Comparison of ENCODE assay signal across 12 cellular contexts in the genomic region with DNA sequence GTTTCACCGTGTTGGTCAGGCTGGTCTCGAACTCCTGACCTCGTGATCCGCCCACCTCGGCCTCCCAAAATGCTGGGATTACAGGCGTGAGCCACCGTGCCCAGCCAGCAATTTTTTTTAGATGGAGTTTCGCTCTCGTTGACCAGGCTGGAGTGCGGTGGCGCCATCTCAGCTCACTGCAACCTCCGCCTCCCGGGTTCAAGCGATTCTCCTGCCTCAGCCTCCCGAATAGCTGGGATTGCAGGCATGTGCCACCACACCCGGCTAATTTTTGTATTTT. TPM values are rescaled to one million over a fixed set of nuclear protein-coding genes. Genes with fewer than 3 reads are reported as not detected.
DNase-seq lines count a peak whose midpoint lies in the region; ATAC-seq, FAIRE-seq and TF ChIP-seq lines count a peak whose summit lies in the region.
"Not testable (repeated sequence)": the region's sequence is repeated elsewhere in the genome, so short reads cannot be mapped to it uniquely, and the experiment has no call there.
"Had no signal": no experiment of that assay in that cellular context is flagged by ENCODE, and none has a peak within 500 bp of the region (broad histone marks: within the 10 kb centered on the region; RNA-seq: fewer than 3 reads in every experiment).

No MANE protein-coding gene starts in this region.

- not testable (repeated sequence) for H3K27ac Mint-ChIP-seq in CD4-positive, alpha-beta T cell; T-helper 2 cell treated with Interferon-gamma antibody and Interleukin-4, amounts not matched to agents 5 μg/mL and 100 μg/mL, for 36 hours
- H3K27ac Mint-ChIP-seq in activated T-helper 1 cell treated with anti-CD3 and anti-CD28 coated beads, Interleukin-12 subunit alpha, Interleukin-12 subunit beta, Interleukin-2, Interleukin-4 antibody, amounts not matched to agents 30 ng/mL and 10 ng/mL and 1 ng/mL, durations not matched to agents 14 hours and 24 hours and 36 hours, result peak overlapping the region; percentile 40
- peak overlapping the region; percentile 99 for H3K27ac Mint-ChIP-seq in osteocyte (ENCODE audit: unreplicated experiment)

- not testable (repeated sequence) for BruUV-seq in GM12878 (replicated peaks; lab: Mats Ljungman, UMichigan)

- not testable (repeated sequence) for FAIRE-seq in GM12878 (lab: Jason Lieb, UNC)

- DNase-seq in CD4-positive, alpha-beta T cell; T-helper 2 cell treated with Interferon-gamma antibody and Interleukin-4, amounts not matched to agents 5 μg/mL and 100 μg/mL, for 36 hours (ENCODE audit: low spot score); activated T-helper 1 cell treated with anti-CD3 and anti-CD28 coated beads, Interleukin-12 subunit alpha, Interleukin-12 subunit beta, Interleukin-2, Interleukin-4 antibody, amounts not matched to agents 30 ng/mL and 10 ng/mL and 1 ng/mL, durations not matched to agents 14 hours and 24 hours and 36 hours (ENCODE audit: low spot score); GM12878 (ENCODE audit: low read depth, low spot score); osteocyte (ENCODE audit: extremely low spot score, unreplicated experiment): not testable (repeated sequence)

- peaks cover 70% of the 10 kb centered on the region for H3K79me2 ChIP-seq in KMS-11 (ENCODE audit: insufficient read depth, low read depth)
- peaks cover 39% of the 10 kb centered on the region for H3K79me2 ChIP-seq in GM12878 (ENCODE audit: control insufficient read depth, insufficient read depth, low read length)

- not testable (repeated sequence) for H3K9me3 ChIP-seq in CD4-positive, alpha-beta T cell (ENCODE audit: control insufficient read depth, low read length); GM12878 (replicated peaks; ENCODE audit: control insufficient read depth, insufficient read depth, low read length); iPS-18a (ENCODE audit: control insufficient read depth, low read depth, low read length)

- H3K4me1 Mint-ChIP-seq in CD4-positive, alpha-beta T cell (ENCODE audit: low read depth), result peaks cover 26% of the 10 kb centered on the region
- H3K4me1 Mint-ChIP-seq in T-helper 2 cell treated with Interferon-gamma antibody and Interleukin-4, amounts not matched to agents 5 μg/mL and 100 μg/mL, for 36 hours (ENCODE audit: low read depth), result peaks cover 24% of the 10 kb centered on the region
- peaks cover 11% of the 10 kb centered on the region for H3K4me1 Mint-ChIP-seq in activated T-helper 1 cell treated with anti-CD3 and anti-CD28 coated beads, Interleukin-12 subunit alpha, Interleukin-12 subunit beta, Interleukin-2, Interleukin-4 antibody, amounts not matched to agents 30 ng/mL and 10 ng/mL and 1 ng/mL, durations not matched to agents 14 hours and 24 hours and 36 hours (ENCODE audit: low read depth)
- peaks cover 40% of the 10 kb centered on the region for H3K4me1 Mint-ChIP-seq in osteocyte (ENCODE audit: unreplicated experiment)

- H2AFZ ChIP-seq in KMS-11 (ENCODE audit: low read depth); GM12878 (ENCODE audit: control insufficient read depth, low read depth, low read length): not testable (repeated sequence)

- POLR2A ChIA-PET in CD4-positive, alpha-beta T cell (lab: Charles Lee), result interaction anchor here (0.9 kb wide), 1 partner anchor 184 kb away, joined by 3 read pairs; a partner anchor contains a TSS
- POLR2A ChIA-PET in GM12878 (lab: Charles Lee), result not testable (repeated sequence)

- TF ChIP-seq RAD21 in GM12878 (IDR thresholded peaks at IDR 0.05; ENCODE audit: insufficient read depth, low read depth, low read length), result not testable (repeated sequence)

- TF ChIP-seq CTCF in CD4-positive, alpha-beta T cell (IDR thresholded peaks at IDR 0.05); KMS-11 (conservative IDR thresholded peaks at IDR 0.05; ENCODE audit: low read depth, low read length); GM12878 (IDR thresholded peaks at IDR 0.05 in 2 of 3, conservative IDR thresholded peaks at IDR 0.05 in 1 of 3; ENCODE audit: control insufficient read depth in 2 of 3, extremely low read depth in 1 of 3, insufficient read depth in 1 of 3, low read depth in 3 of 3, low read length in 3 of 3); osteocyte (IDR thresholded peaks at IDR 0.05): not testable (repeated sequence)

- not testable (repeated sequence) for H3K27ac ChIP-seq in CD4-positive, alpha-beta T cell (ENCODE audit: low read depth, low read length); GM12878 (ENCODE audit: control insufficient read depth, insufficient read depth); iPS-18a (ENCODE audit: low read length)
- peak overlapping the region; percentile 99; the same call in 1 of the 2 replicates for H3K27ac ChIP-seq in KMS-11

- H3K27me3 Mint-ChIP-seq in CD4-positive, alpha-beta T cell; T-helper 2 cell treated with Interferon-gamma antibody and Interleukin-4, amounts not matched to agents 5 μg/mL and 100 μg/mL, for 36 hours (ENCODE audit: low read depth); activated T-helper 1 cell treated with anti-CD3 and anti-CD28 coated beads, Interleukin-12 subunit alpha, Interleukin-12 subunit beta, Interleukin-2, Interleukin-4 antibody, amounts not matched to agents 30 ng/mL and 10 ng/mL and 1 ng/mL, durations not matched to agents 14 hours and 24 hours and 36 hours (ENCODE audit: insufficient read depth); osteocyte (ENCODE audit: unreplicated experiment): not testable (repeated sequence)

- not testable (repeated sequence) for TF ChIP-seq POLR2A in GM12878 (IDR thresholded peaks at IDR 0.05; ENCODE audit: low read depth, low read length)

- SMC1A ChIA-PET in GM12878 (lab: Charles Lee; ENCODE audit: uncharacterized antibody, unreplicated experiment), result not testable (repeated sequence)

- not testable (repeated sequence) for H3K9ac ChIP-seq in KMS-11; GM12878 (ENCODE audit: control insufficient read depth, insufficient read depth, low read length); iPS-18a (ENCODE audit: low read length)

- not testable (repeated sequence) for H3K9me3 Mint-ChIP-seq in CD4-positive, alpha-beta T cell; T-helper 2 cell treated with Interferon-gamma antibody and Interleukin-4, amounts not matched to agents 5 μg/mL and 100 μg/mL, for 36 hours; activated T-helper 1 cell treated with anti-CD3 and anti-CD28 coated beads, Interleukin-12 subunit alpha, Interleukin-12 subunit beta, Interleukin-2, Interleukin-4 antibody, amounts not matched to agents 30 ng/mL and 10 ng/mL and 1 ng/mL, durations not matched to agents 14 hours and 24 hours and 36 hours; osteocyte (ENCODE audit: unreplicated experiment)

- H3K27me3 ChIP-seq in CD4-positive, alpha-beta T cell (ENCODE audit: control insufficient read depth, insufficient read depth, low read length); KMS-11 (ENCODE audit: insufficient read depth, low read depth); GM12878 (replicated peaks in 1 of 2; ENCODE audit: control insufficient read depth in 2 of 2, insufficient read depth in 2 of 2, low read length in 1 of 2); iPS-18a (ENCODE audit: control insufficient read depth, insufficient read depth, low read length): not testable (repeated sequence)

- not testable (repeated sequence) for TF ChIP-seq EP300 in GM12878 (IDR thresholded peaks at IDR 0.05; ENCODE audit: borderline replicate concordance in 1 of 2, control insufficient read depth in 1 of 2, low read depth in 2 of 2, low read length in 2 of 2)

- intact Hi-C loops in CD4-positive, alpha-beta T cell (cut with DNase I, micrococcal nuclease), result loop anchor here (5.0 to 10.0 kb wide), 3 partner anchors 46 to 1729 kb away; a partner anchor contains a TSS
- intact Hi-C loops in activated T-helper 1 cell treated with anti-CD3 and anti-CD28 coated beads, Interleukin-12 subunit alpha, Interleukin-12 subunit beta, Interleukin-2, Interleukin-4 antibody, amounts not matched to agents 30 ng/mL and 10 ng/mL and 1 ng/mL, durations not matched to agents 14 hours and 24 hours and 36 hours (cut with micrococcal nuclease), result loop anchor here (10.0 kb wide), 1 partner anchor 279 kb away; no protein-coding TSS in a partner anchor
- intact Hi-C loops in GM12878 (cut with micrococcal nuclease; ENCODE audit: unreplicated experiment), result loop anchor here (10.0 kb wide), 1 partner anchor 1759 kb away; a partner anchor contains a TSS

- RAD21 ChIA-PET in GM12878 (lab: Charles Lee; ENCODE audit: unreplicated experiment), result not testable (repeated sequence)

- H3K4me2 ChIP-seq in KMS-11, result peak overlapping the region; percentile 50; the same call in 1 of the 2 replicates
- not testable (repeated sequence) for H3K4me2 ChIP-seq in GM12878 (ENCODE audit: control insufficient read depth, insufficient read depth)

- peaks cover 30% of the 10 kb centered on the region for H4K20me1 ChIP-seq in KMS-11 (ENCODE audit: insufficient read depth)
- not testable (repeated sequence) for H4K20me1 ChIP-seq in GM12878 (ENCODE audit: control insufficient read depth, insufficient read depth)

- CTCF ChIA-PET in CD4-positive, alpha-beta T cell (lab: Charles Lee); GM12878 (lab: Yijun Ruan, JAX): not testable (repeated sequence)

- H3K4me3 Mint-ChIP-seq in CD4-positive, alpha-beta T cell, result peak overlapping the region; percentile 64
- H3K4me3 Mint-ChIP-seq in T-helper 2 cell treated with Interferon-gamma antibody and Interleukin-4, amounts not matched to agents 5 μg/mL and 100 μg/mL, for 36 hours, result peak overlapping the region; percentile 97
- peak overlapping the region; percentile 95 for H3K4me3 Mint-ChIP-seq in activated T-helper 1 cell treated with anti-CD3 and anti-CD28 coated beads, Interleukin-12 subunit alpha, Interleukin-12 subunit beta, Interleukin-2, Interleukin-4 antibody, amounts not matched to agents 30 ng/mL and 10 ng/mL and 1 ng/mL, durations not matched to agents 14 hours and 24 hours and 36 hours
- peak overlapping the region; percentile 95 for H3K4me3 Mint-ChIP-seq in osteocyte (ENCODE audit: unreplicated experiment)

- H3K36me3 Mint-ChIP-seq in CD4-positive, alpha-beta T cell (ENCODE audit: low read depth), result peaks cover 23% of the 10 kb centered on the region
- H3K36me3 Mint-ChIP-seq in T-helper 2 cell treated with Interferon-gamma antibody and Interleukin-4, amounts not matched to agents 5 μg/mL and 100 μg/mL, for 36 hours (ENCODE audit: low read depth), result peaks cover 15% of the 10 kb centered on the region
- H3K36me3 Mint-ChIP-seq in activated T-helper 1 cell treated with anti-CD3 and anti-CD28 coated beads, Interleukin-12 subunit alpha, Interleukin-12 subunit beta, Interleukin-2, Interleukin-4 antibody, amounts not matched to agents 30 ng/mL and 10 ng/mL and 1 ng/mL, durations not matched to agents 14 hours and 24 hours and 36 hours (ENCODE audit: low read depth), result not testable (repeated sequence)
- peaks cover 12% of the 10 kb centered on the region for H3K36me3 Mint-ChIP-seq in osteocyte (ENCODE audit: unreplicated experiment)

- 0 out of 2 replicates have a peak, but pooled peaks cover 10% of the 10 kb centered on the region for H3K36me3 ChIP-seq in KMS-11 (ENCODE audit: insufficient read depth)
- not testable (repeated sequence) for H3K36me3 ChIP-seq in GM12878 (ENCODE audit: control insufficient read depth in 2 of 2, insufficient read depth in 2 of 2, low read length in 1 of 2)
- H3K36me3 ChIP-seq in iPS-18a (ENCODE audit: control insufficient read depth, low read depth, low read length), result peaks cover 17% of the 10 kb centered on the region

- in situ Hi-C loops in GM12878 (cut with MboI), result loop anchor here (5.0 kb wide), 1 partner anchor 41 kb away; no protein-coding TSS in a partner anchor

- 99% methylated on average over 15 of the region's 16 CpGs for WGBS in GM12878 (ENCODE audit: insufficient coverage, insufficient replicate concordance, low lambda C conversion rate, missing lambda C conversion rate)

- H3K4me1 ChIP-seq in KMS-11 (ENCODE audit: low read depth, poor library complexity, severe bottlenecking), result peaks cover 60% of the 10 kb centered on the region
- not testable (repeated sequence) for H3K4me1 ChIP-seq in GM12878 (ENCODE audit: control insufficient read depth, insufficient read depth, low read length); iPS-18a (ENCODE audit: control insufficient read depth, low read depth, low read length)

- H3K4me3 ChIP-seq in KMS-11 (IDR thresholded peaks at IDR 0.05; ENCODE audit: insufficient read depth, low read depth, low read length), result not testable (repeated sequence)
- H3K4me3 ChIP-seq in GM12878 (0 out of 2 replicates have a peak overlapping the region, but pooled peaks have one; percentile 85), iPS-18a (ENCODE audit: low read length) (peak overlapping the region; percentile 94)

- ATAC-seq in CD4-positive, alpha-beta T cell (ENCODE audit: poor library complexity); GM12878: not testable (repeated sequence)

RNA-seq across cellular contexts. Expression of a gene that starts 2.0 kb away (rescaled TPM):
- 10 to 100 TPM; 39.6 to 40.0 TPM for total RNA-seq in CD4-positive, alpha-beta T cell
- total RNA-seq in activated T-helper 1 cell treated with anti-CD3 and anti-CD28 coated beads, Interleukin-12 subunit alpha, Interleukin-12 subunit beta, Interleukin-2, Interleukin-4 antibody, amounts not matched to agents 30 ng/mL and 10 ng/mL and 1 ng/mL, durations not matched to agents 14 hours and 24 hours and 36 hours, result 145 and 146 TPM in 2 replicates
- total RNA-seq in GM12878 (2013; cell fraction: nucleolus; rRNA removed), result 84.1 and 89.9 TPM in 2 replicates
- total RNA-seq in GM12878 (2014; rRNA removed), result 48.9 and 51.7 TPM in 2 replicates
- 52.3 and 54.7 TPM in 2 replicates for total RNA-seq in GM12878 (2014; rRNA removed; fragmentation: Illumina TruSeq; extraction: Trizol)
- 64.5 and 69.1 TPM in 2 replicates for total RNA-seq in GM12878 (2021)
- 22.2 TPM for polyA plus RNA-seq in GM12878 (2011; ENCODE audit: low read depth)
- 60.0 and 87.4 TPM in 2 replicates for polyA plus RNA-seq in GM12878 (2011; rRNA removed)
- 22.6 and 24.7 TPM in 2 replicates for polyA plus RNA-seq in GM12878 (2011; cell fraction: cytosol; rRNA removed)
- 50.1 and 56.8 TPM in 2 replicates for polyA plus RNA-seq in GM12878 (2011; cell fraction: nucleus; rRNA removed)
- polyA plus RNA-seq in GM12878 (2012), result 32.8 and 39.8 TPM in 2 replicates
- polyA plus RNA-seq in GM12878 (2014; fragmentation: Illumina TruSeq; extraction: Trizol), result 63.2 and 73.4 TPM in 2 replicates
- polyA plus RNA-seq in GM12878 (2014; fragmentation: Nextera tagmentation; extraction: Ambion mirVana), result 10 to 100 TPM; 11.9 to 14.8 TPM
- polyA plus RNA-seq in GM12878 (2014; rRNA removed), result 33.3 and 40.9 TPM in 2 replicates
- polyA plus RNA-seq in GM12878 (2016; fragmentation: Nextera tagmentation; extraction: Ambion mirVana), result 10 to 100 TPM; 54.7 to 66.3 TPM
- polyA minus RNA-seq in GM12878 (2011; rRNA and poly(A)+ RNA removed), result 36.2 and 49.0 TPM in 2 replicates
- polyA minus RNA-seq in GM12878 (2011; cell fraction: cytosol; rRNA and poly(A)+ RNA removed), result 22.5 and 23.0 TPM in 2 replicates
- 23.1 and 37.7 TPM in 2 replicates for polyA minus RNA-seq in GM12878 (2011; cell fraction: nucleus; rRNA and poly(A)+ RNA removed)
- 171 and 173 TPM in 2 replicates for total RNA-seq in osteocyte

RNA-seq across cellular contexts. Expression of a gene that starts 15.7 kb away (rescaled TPM):
- total RNA-seq in CD4-positive, alpha-beta T cell, result under 1 TPM; 0.08 to 0.17 TPM
- 0.15 TPM in 1 of 2 replicates, not detected in the other for total RNA-seq in activated T-helper 1 cell treated with anti-CD3 and anti-CD28 coated beads, Interleukin-12 subunit alpha, Interleukin-12 subunit beta, Interleukin-2, Interleukin-4 antibody, amounts not matched to agents 30 ng/mL and 10 ng/mL and 1 ng/mL, durations not matched to agents 14 hours and 24 hours and 36 hours
- not detected in 2 replicates for total RNA-seq in GM12878 (2013; cell fraction: nucleolus; rRNA removed)
- total RNA-seq in GM12878 (2014; rRNA removed) (not detected in 2 replicates), GM12878 (2014; rRNA removed; fragmentation: Illumina TruSeq; extraction: Trizol) (not detected in 2 replicates), GM12878 (2021) (not detected in 2 replicates), osteocyte (0.78 TPM in 1 of 2 replicates, not detected in the other)
- not detected for polyA plus RNA-seq in GM12878 (2011; ENCODE audit: low read depth)
- polyA plus RNA-seq in GM12878 (2011; rRNA removed) (not detected in 2 replicates), GM12878 (2014; fragmentation: Illumina TruSeq; extraction: Trizol) (not detected in 2 replicates), GM12878 (2014; fragmentation: Nextera tagmentation; extraction: Ambion mirVana) (not detected), GM12878 (2014; rRNA removed) (not detected in 2 replicates), GM12878 (2016; fragmentation: Nextera tagmentation; extraction: Ambion mirVana) (not detected)
- polyA plus RNA-seq in GM12878 (2011; cell fraction: cytosol; rRNA removed), result not detected in 2 replicates
- polyA plus RNA-seq in GM12878 (2011; cell fraction: nucleus; rRNA removed), result not detected in 2 replicates
- polyA plus RNA-seq in GM12878 (2012), result not detected in 2 replicates
- not detected in 2 replicates for polyA minus RNA-seq in GM12878 (2011; rRNA and poly(A)+ RNA removed)
- not detected in 2 replicates for polyA minus RNA-seq in GM12878 (2011; cell fraction: cytosol; rRNA and poly(A)+ RNA removed)
- polyA minus RNA-seq in GM12878 (2011; cell fraction: nucleus; rRNA and poly(A)+ RNA removed), result not detected in 2 replicates
- total RNA-seq: ascending aorta, left ventricle myocardium inferior, Right ventricle myocardium superior, thyroid gland had no signal
- polyA plus RNA-seq: CD14-positive monocyte had no signal

RNA-seq across cellular contexts. Expression of a gene that starts 45.7 kb away (rescaled TPM):
- total RNA-seq in CD4-positive, alpha-beta T cell, result 1 to 10 TPM; 5.6 to 7.2 TPM
- total RNA-seq in activated T-helper 1 cell treated with anti-CD3 and anti-CD28 coated beads, Interleukin-12 subunit alpha, Interleukin-12 subunit beta, Interleukin-2, Interleukin-4 antibody, amounts not matched to agents 30 ng/mL and 10 ng/mL and 1 ng/mL, durations not matched to agents 14 hours and 24 hours and 36 hours, result 33.6 and 42.4 TPM in 2 replicates
- 102 and 103 TPM in 2 replicates for total RNA-seq in GM12878 (2013; cell fraction: nucleolus; rRNA removed)
- total RNA-seq in GM12878 (2014; rRNA removed), result 36.1 and 43.8 TPM in 2 replicates
- 44.7 and 47.1 TPM in 2 replicates for total RNA-seq in GM12878 (2014; rRNA removed; fragmentation: Illumina TruSeq; extraction: Trizol)
- 22.6 and 28.5 TPM in 2 replicates for total RNA-seq in GM12878 (2021)
- polyA plus RNA-seq in GM12878 (2011; ENCODE audit: low read depth), result 8.6 TPM
- polyA plus RNA-seq in GM12878 (2011; rRNA removed), result 40.2 and 74.6 TPM in 2 replicates
- 7.5 and 8.4 TPM in 2 replicates for polyA plus RNA-seq in GM12878 (2011; cell fraction: cytosol; rRNA removed)
- 26.1 and 31.6 TPM in 2 replicates for polyA plus RNA-seq in GM12878 (2011; cell fraction: nucleus; rRNA removed)
- polyA plus RNA-seq in GM12878 (2012), result 17.2 and 21.2 TPM in 2 replicates
- 39.2 and 48.0 TPM in 2 replicates for polyA plus RNA-seq in GM12878 (2014; fragmentation: Illumina TruSeq; extraction: Trizol)
- 10 to 100 TPM; 13.4 to 18.0 TPM for polyA plus RNA-seq in GM12878 (2014; fragmentation: Nextera tagmentation; extraction: Ambion mirVana)
- 24.7 and 31.0 TPM in 2 replicates for polyA plus RNA-seq in GM12878 (2014; rRNA removed)
- 10 to 100 TPM; 48.2 to 49.3 TPM for polyA plus RNA-seq in GM12878 (2016; fragmentation: Nextera tagmentation; extraction: Ambion mirVana)
- 15.3 and 25.0 TPM in 2 replicates for polyA minus RNA-seq in GM12878 (2011; rRNA and poly(A)+ RNA removed)
- polyA minus RNA-seq in GM12878 (2011; cell fraction: cytosol; rRNA and poly(A)+ RNA removed), result 10.3 and 12.6 TPM in 2 replicates
- polyA minus RNA-seq in GM12878 (2011; cell fraction: nucleus; rRNA and poly(A)+ RNA removed), result 20.8 and 33.4 TPM in 2 replicates
- total RNA-seq in osteocyte, result 22.2 and 22.9 TPM in 2 replicates
